Comparison of ENCODE assay signal across 8 cellular contexts in genomic region chr16:82011199-82011641, GRCh38. TPM values are rescaled to one million over a fixed set of nuclear protein-coding genes. Genes with fewer than 3 reads are reported as not detected.
DNase-seq lines count a peak whose midpoint lies in the region; ATAC-seq and TF ChIP-seq lines count a peak whose summit lies in the region.

TSS of gene SDR42E1 (minus strand) at chr16:82011470. CDS start at chr16:82000858, 10,612 bp downstream.

- TF ChIP-seq RAD21 in SK-N-SH (IDR thresholded peaks at IDR 0.05; ENCODE audit: low read length) = no peak

- no peaks in the 10 kb centered on the region for H3K4me1 Mint-ChIP-seq in glutamatergic neuron (ENCODE audit: low read depth, unreplicated experiment)

- 54% methylated on average over 13 of the region's 32 CpGs for WGBS in SK-N-SH (ENCODE audit: low lambda C conversion rate)

- no peak within 1 kb of the TSS for H3K4me2 ChIP-seq in SK-N-SH

- ATAC-seq in HG02610 (IDR thresholded peaks at IDR 0.05; ENCODE audit: unreplicated experiment) = peak; percentile 93

- H3K36me3 ChIP-seq in SK-N-SH (replicated peaks in 1 of 2; ENCODE audit: control insufficient read depth in 1 of 2, insufficient read depth in 2 of 2, low read length in 1 of 2) = no peaks in the 10 kb centered on the region

- H3K9me3 ChIP-seq in SK-N-SH = 0 out of 2 replicates have a peak, but pooled peaks cover 3% of the 10 kb centered on the region

- H3K27me3 Mint-ChIP-seq in glutamatergic neuron (ENCODE audit: unreplicated experiment) = peaks cover 5% of the 10 kb centered on the region

- no peak for TF ChIP-seq EP300 in SK-N-SH (IDR thresholded peaks at IDR 0.05; ENCODE audit: borderline replicate concordance in 1 of 2, low read depth in 1 of 2, low read length in 1 of 2)

- H3K27me3 ChIP-seq in SK-N-SH (ENCODE audit: insufficient read depth) = no peaks in the 10 kb centered on the region

- no peak for TF ChIP-seq CTCF in glutamatergic neuron (IDR thresholded peaks at IDR 0.05; ENCODE audit: partially characterized antibody, unreplicated experiment)
- no peak for TF ChIP-seq CTCF in SK-N-SH (IDR thresholded peaks at IDR 0.05)

- no peaks in the 10 kb centered on the region for H3K4me1 ChIP-seq in SK-N-SH (ENCODE audit: control insufficient read depth in 1 of 2, insufficient read depth in 2 of 2, low read depth in 1 of 2, low read length in 1 of 2)

- H3K27ac Mint-ChIP-seq in glutamatergic neuron (ENCODE audit: unreplicated experiment) = no peak within 1 kb of the TSS

- H3K4me3 ChIP-seq in SK-N-SH (ENCODE audit: low read depth in 2 of 2, low read length in 1 of 2) = no peak within 1 kb of the TSS

- CTCF ChIA-PET in SK-N-SH (lab: Yijun Ruan, JAX) = no interaction called here

- H3K9ac ChIP-seq in SK-N-SH = no peak within 1 kb of the TSS

- H2AFZ ChIP-seq in SK-N-SH (ENCODE audit: low read depth) = no peak within 1 kb of the TSS

- H3K79me2 ChIP-seq in SK-N-SH (ENCODE audit: insufficient read depth) = no peaks in the 10 kb centered on the region

- H3K27ac ChIP-seq in SK-N-SH (ENCODE audit: low read depth in 2 of 2, low read length in 1 of 2) = no peak within 1 kb of the TSS

- peak; percentile 20 for DNase-seq in Daoy (ENCODE audit: low read depth)
- DNase-seq in NCI-H2171 (lab: John Stamatoyannopoulos, UW) = peak; percentile 89
- peak; percentile 48 for DNase-seq in activated T-cell treated with anti-CD3 and anti-CD28 coated beads for 1 hour (ENCODE audit: low read depth)
- no peak for DNase-seq in glutamatergic neuron
- DNase-seq in stimulated activated CD4-positive, alpha-beta T cell treated with anti-CD3 and anti-CD28 coated beads, Interleukin-4, amount 100 ng/mL, for 24 hours = peak; percentile 35
- DNase-seq in SK-N-SH = no peak
- no peak for DNase-seq in EL

- H3K9me2 ChIP-seq in SK-N-SH = no peaks in the 10 kb centered on the region

- H4K20me1 ChIP-seq in SK-N-SH (ENCODE audit: insufficient read depth) = no peaks in the 10 kb centered on the region

- H3K9me3 Mint-ChIP-seq in glutamatergic neuron (ENCODE audit: unreplicated experiment) = peaks cover 11% of the 10 kb centered on the region

- no peaks in the 10 kb centered on the region for H3F3A ChIP-seq in SK-N-SH (replicated peaks; ENCODE audit: insufficient read depth)

- peak within 1 kb of the TSS; percentile 42 for H3K4me3 Mint-ChIP-seq in glutamatergic neuron (ENCODE audit: unreplicated experiment)

- POLR2A ChIA-PET in SK-N-SH (lab: Yijun Ruan, JAX) = no interaction called here

- H3K36me3 Mint-ChIP-seq in glutamatergic neuron (ENCODE audit: unreplicated experiment) = peaks cover 38% of the 10 kb centered on the region

TF ChIP-seq in SK-N-SH, 30 proteins besides CTCF, POLR2A, EP300 and RAD21:
- TF ChIP-seq MEF2A (IDR thresholded peaks at IDR 0.05; ENCODE audit: borderline replicate concordance, low read depth) (no peak), USF1 (IDR thresholded peaks at IDR 0.05; ENCODE audit: borderline replicate concordance, low read depth) (no peak), USF2 (IDR thresholded peaks at IDR 0.05; ENCODE audit: borderline replicate concordance, low read depth, low read length) (no peak), MXI1 (IDR thresholded peaks at IDR 0.05; ENCODE audit: low read depth, low read length) (no peak)

RNA-seq across cellular contexts. Expression of gene SDR42E1, which starts in this region (rescaled TPM):
- 1.5 and 1.6 TPM in 2 replicates for total RNA-seq in Daoy (2014; rRNA removed; shearing (Covaris generic))
- total RNA-seq in glutamatergic neuron (ENCODE audit: unreplicated experiment) = 0.20 TPM
- polyA plus RNA-seq in SK-N-SH (2012; rRNA removed) = not detected in 2 replicates
- not detected in 2 replicates for polyA plus RNA-seq in SK-N-SH (2012; cell fraction: cytosol; rRNA removed)
- polyA plus RNA-seq in SK-N-SH (2012; cell fraction: nucleus; rRNA removed) = not detected in 2 replicates

Comparison
In these comparisons a context has a peak if more than half of its experiments do, and no peak if none do; other contexts are left out.
1. DNase-seq: peak in Daoy (single experiment), NCI-H2171 (single experiment), activated T-cell treated with anti-CD3 and anti-CD28 coated beads for 1 hour (single experiment) and stimulated activated CD4-positive, alpha-beta T cell treated with anti-CD3 and anti-CD28 coated beads, Interleukin-4, amount 100 ng/mL, for 24 hours (single experiment); none in glutamatergic neuron (single experiment), SK-N-SH (single experiment) and EL (single experiment).